ENCODE assay signal across 8 cellular contexts in genomic region chr2:181374741-181375675, GRCh38.
DNase-seq lines count a peak whose midpoint lies in the region; ATAC-seq and TF ChIP-seq lines count a peak whose summit lies in the region.

No MANE protein-coding gene starts in this region.

- H3K4me3 ChIP-seq in BLaER1, result no peak overlapping the region
- no peak overlapping the region for H3K4me3 ChIP-seq in lower leg skin (ENCODE audit: low read depth, poor library complexity, severe bottlenecking)

- H3K36me3 ChIP-seq in BLaER1, result no peaks in the 10 kb centered on the region

- no peaks in the 10 kb centered on the region for H3K36me3 Mint-ChIP-seq in Calu3 (ENCODE audit: insufficient read depth, unreplicated experiment)

- no peak for TF ChIP-seq CTCF in Calu3 (IDR thresholded peaks at IDR 0.05; ENCODE audit: unreplicated experiment)
- TF ChIP-seq CTCF in lower leg skin (IDR thresholded peaks at IDR 0.05), result no peak

- 50 to 55% methylated on average over 9 of the region's 9 CpGs for WGBS in lower leg skin, 2 donors

- no peak overlapping the region for H3K27ac ChIP-seq in BLaER1

- no peaks in the 10 kb centered on the region for H4K20me1 ChIP-seq in BLaER1

- no TSS peak for BruUV-seq in Calu3 (replicated peaks; lab: Mats Ljungman, UMichigan)

- H3K27me3 Mint-ChIP-seq in Calu3 (ENCODE audit: unreplicated experiment), result no peaks in the 10 kb centered on the region

- no peak overlapping the region for H3K27ac Mint-ChIP-seq in Calu3 (ENCODE audit: unreplicated experiment)

- peaks cover 5% of the 10 kb centered on the region; the same call in 1 of the 2 replicates for H3K9me3 ChIP-seq in BLaER1

- peak overlapping the region; percentile 10 for H3K4me2 ChIP-seq in BLaER1

- DNase-seq in NOMO-1 treated with DMSO at 0.1 percent for 48 hours (lab: John Stamatoyannopoulos, UW; ENCODE audit: unreplicated experiment), result peak; percentile 54
- DNase-seq in stimulated activated CD4-positive, alpha-beta T cell treated with anti-CD3 and anti-CD28 coated beads, Interleukin-12 subunit alpha, Interleukin-12 subunit beta, amount 100 ng/mL, for 4 hours, result no peak
- DNase-seq in Calu3, result no peak
- no peak for DNase-seq in lower leg skin (ENCODE audit: low spot score in 2 of 2)
- DNase-seq in activated CD4-positive, CD25-positive, alpha-beta regulatory T cell treated with anti-CD3 and anti-CD28 coated beads, Interleukin-2, amount 50 U/mL, for 72 hours, result no peak

- no peaks in the 10 kb centered on the region for H3K4me1 Mint-ChIP-seq in Calu3 (ENCODE audit: low read depth, unreplicated experiment)

- no peak overlapping the region for H3K4me3 Mint-ChIP-seq in Calu3 (ENCODE audit: low read depth, unreplicated experiment)

- peaks cover 40% of the 10 kb centered on the region for H3K4me1 ChIP-seq in BLaER1

- TF ChIP-seq POLR2A in lower leg skin (IDR thresholded peaks at IDR 0.05), result no peak

- CTCF ChIA-PET in Calu3 (lab: Charles Lee), result no interaction called here

- no peaks in the 10 kb centered on the region for H3K27me3 ChIP-seq in BLaER1

- no peaks in the 10 kb centered on the region for H3K9me3 Mint-ChIP-seq in Calu3 (ENCODE audit: low read depth, unreplicated experiment)

- ATAC-seq in GM19043 (IDR thresholded peaks at IDR 0.05; ENCODE audit: low read depth, unreplicated experiment) (peak; percentile 60), HG02884 (IDR thresholded peaks at IDR 0.05; ENCODE audit: unreplicated experiment) (peak; percentile 78)

- H3K9ac ChIP-seq in BLaER1, result no peak overlapping the region

- intact Hi-C loops in Calu3 (cut with micrococcal nuclease; ENCODE audit: unreplicated experiment), result no loop called here
- intact Hi-C loops in lower leg skin (cut with DNase I; ENCODE audit: low total_unique reads), result no loop called here
